ENCODE assay signal across 8 cellular contexts in the genomic region with DNA sequence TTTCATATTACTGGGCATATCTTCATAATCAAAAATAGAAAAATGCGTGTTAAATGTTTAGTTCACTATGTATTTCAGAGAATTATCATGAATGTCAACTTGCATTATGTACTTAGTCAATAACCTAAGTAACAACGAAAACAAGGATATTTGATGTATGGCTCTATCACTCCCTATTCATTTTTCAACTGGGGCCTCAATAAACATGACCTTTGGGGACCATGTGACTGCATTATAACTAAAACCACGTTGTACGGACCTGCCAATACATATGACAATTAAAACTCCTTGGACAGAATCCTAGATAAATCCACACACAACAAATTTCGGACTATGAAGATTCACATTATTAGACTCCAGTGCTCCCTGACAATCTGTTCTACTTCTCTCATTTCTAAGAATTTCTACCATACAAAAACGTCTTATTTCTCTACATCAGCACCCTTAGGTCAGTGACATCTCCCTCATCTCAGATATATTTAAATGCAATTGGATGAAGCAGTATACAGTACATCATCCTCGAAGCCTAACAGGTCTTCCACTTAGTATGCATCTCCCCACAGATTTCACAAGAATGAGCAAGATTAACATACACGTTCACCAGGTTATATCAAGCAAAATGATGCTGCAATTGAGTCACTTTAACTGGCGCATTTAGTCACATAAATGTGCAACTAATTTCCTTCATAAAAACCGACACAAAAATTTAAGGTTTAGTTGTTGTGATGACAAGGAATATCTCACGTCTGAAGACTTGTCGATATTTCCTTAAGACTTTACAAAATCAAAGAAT. TPM values are rescaled to one million over a fixed set of nuclear protein-coding genes. Genes with fewer than 3 reads are reported as not detected.
DNase-seq lines count a peak whose midpoint lies in the region; ATAC-seq and TF ChIP-seq lines count a peak whose summit lies in the region.

No MANE protein-coding gene starts in this region.

- no peaks in the 10 kb centered on the region for H3K9me3 Mint-ChIP-seq in naive thymus-derived CD8-positive, alpha-beta T cell

- H3K27ac ChIP-seq in C4-2B: peak overlapping the region; percentile 94

- H3K4me3 Mint-ChIP-seq in naive thymus-derived CD8-positive, alpha-beta T cell: peak overlapping the region; percentile 83 to 98 (median 94)

- no peak for ATAC-seq in naive thymus-derived CD8-positive, alpha-beta T cell
- ATAC-seq in HG03139 (IDR thresholded peaks at IDR 0.05; ENCODE audit: unreplicated experiment): no peak
- no peak for ATAC-seq in left lobe of liver
- no peak for ATAC-seq in GM18519 (IDR thresholded peaks at IDR 0.05; ENCODE audit: low FRiP score, unreplicated experiment)

- H3K27me3 Mint-ChIP-seq in naive thymus-derived CD8-positive, alpha-beta T cell: no peaks in the 10 kb centered on the region

- DNase-seq in LNCaP clone FGC (ENCODE audit: low read depth) (no peak), dedifferentiated amniotic fluid mesenchymal stem cell (ENCODE audit: extremely low spot score) (peak; percentile 23), left lobe of liver (ENCODE audit: low spot score) (no peak), UCSD-AML1 (lab: John Stamatoyannopoulos, UW; ENCODE audit: unreplicated experiment) (no peak)
- no peak for DNase-seq in naive thymus-derived CD8-positive, alpha-beta T cell

- peak overlapping the region; percentile 79 for H3K4me3 ChIP-seq in LNCaP clone FGC (ENCODE audit: low read depth, low read length)

- H3K36me3 Mint-ChIP-seq in naive thymus-derived CD8-positive, alpha-beta T cell: peaks cover 0 to 4% (median 0%) of the 10 kb centered on the region in 3 donors

- TF ChIP-seq CTCF in C4-2B (conservative IDR thresholded peaks at IDR 0.05) (no peak), LNCaP clone FGC (IDR thresholded peaks at IDR 0.05; ENCODE audit: control insufficient read depth, extremely low read depth, insufficient read depth) (no peak)

- H3K4me1 Mint-ChIP-seq in naive thymus-derived CD8-positive, alpha-beta T cell: peaks cover 45 to 68% (median 62%) of the 10 kb centered on the region in 4 donors

- POLR2A ChIA-PET in naive thymus-derived CD8-positive, alpha-beta T cell (lab: Charles Lee): interaction anchor here (0.6 to 1.6 kb wide), 8 partner anchors 9 to 329 kb away, joined by 3 to 7 read pairs (median 3); a partner anchor contains a TSS

- H3K27ac Mint-ChIP-seq in naive thymus-derived CD8-positive, alpha-beta T cell: peak overlapping the region; percentile 89 to 97 (median 94)

RNA-seq across cellular contexts. Expression of a gene that starts 1.5 kb away (rescaled TPM):
- total RNA-seq in naive thymus-derived CD8-positive, alpha-beta T cell: 10 to 100 TPM; 66.8 to 73.4 TPM
- 100 to 1,000 TPM; 117 to 123 (median 118) TPM for polyA plus RNA-seq in naive thymus-derived CD8-positive, alpha-beta T cell
- total RNA-seq in left lobe of liver: 25.1 TPM

RNA-seq across cellular contexts. Expression of a gene that starts 27.1 kb away (rescaled TPM):
- 10 to 100 TPM; 35.6 to 40.8 TPM for total RNA-seq in naive thymus-derived CD8-positive, alpha-beta T cell
- 10 to 100 TPM; 62.4 to 64.6 (median 64.2) TPM for polyA plus RNA-seq in naive thymus-derived CD8-positive, alpha-beta T cell
- total RNA-seq in left lobe of liver: 25.4 TPM
